1 cellular context compared by ENCODE assay signal in the genomic region with DNA sequence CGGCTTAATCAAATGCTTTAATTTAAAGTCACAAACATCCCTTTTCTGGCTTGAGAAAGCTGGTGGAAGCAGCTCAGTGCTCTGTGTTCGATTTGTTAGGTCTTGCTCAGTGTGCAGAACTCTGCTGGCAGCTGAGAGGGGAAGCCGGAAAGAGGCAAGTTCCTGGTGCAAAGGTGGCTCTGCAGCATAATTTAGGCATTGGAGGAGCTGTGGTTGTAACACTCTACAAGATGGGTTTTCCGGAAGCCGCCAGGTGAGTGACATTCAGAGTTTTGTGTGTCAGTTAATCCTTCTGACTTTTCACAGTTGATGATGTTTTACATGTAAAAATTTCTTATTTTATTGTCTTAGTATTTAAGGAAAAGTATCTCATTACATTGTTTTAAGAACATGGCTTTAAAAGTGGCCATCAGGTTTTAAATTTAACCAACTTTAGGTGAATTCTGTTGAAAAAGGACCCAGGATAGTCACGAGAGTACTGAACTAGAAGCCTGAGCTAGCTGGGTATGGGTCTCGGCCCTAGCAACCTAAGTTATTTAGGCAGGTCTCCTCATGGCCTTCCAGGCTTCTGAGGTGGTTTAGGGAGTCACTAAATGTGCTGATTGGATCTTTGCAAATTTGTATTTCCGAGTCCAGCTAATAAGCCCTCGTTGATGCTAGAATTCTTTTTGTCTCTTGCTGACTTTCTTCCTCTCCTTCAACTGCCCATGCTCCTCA.
TF ChIP-seq lines count a peak whose summit lies in the region.

No MANE protein-coding gene starts in this region.

TF ChIP-seq in HepG2, 621 proteins besides CTCF, POLR2A, EP300 and RAD21 (continued from another document and continues in another):
- TF ChIP-seq, protein P1, sequence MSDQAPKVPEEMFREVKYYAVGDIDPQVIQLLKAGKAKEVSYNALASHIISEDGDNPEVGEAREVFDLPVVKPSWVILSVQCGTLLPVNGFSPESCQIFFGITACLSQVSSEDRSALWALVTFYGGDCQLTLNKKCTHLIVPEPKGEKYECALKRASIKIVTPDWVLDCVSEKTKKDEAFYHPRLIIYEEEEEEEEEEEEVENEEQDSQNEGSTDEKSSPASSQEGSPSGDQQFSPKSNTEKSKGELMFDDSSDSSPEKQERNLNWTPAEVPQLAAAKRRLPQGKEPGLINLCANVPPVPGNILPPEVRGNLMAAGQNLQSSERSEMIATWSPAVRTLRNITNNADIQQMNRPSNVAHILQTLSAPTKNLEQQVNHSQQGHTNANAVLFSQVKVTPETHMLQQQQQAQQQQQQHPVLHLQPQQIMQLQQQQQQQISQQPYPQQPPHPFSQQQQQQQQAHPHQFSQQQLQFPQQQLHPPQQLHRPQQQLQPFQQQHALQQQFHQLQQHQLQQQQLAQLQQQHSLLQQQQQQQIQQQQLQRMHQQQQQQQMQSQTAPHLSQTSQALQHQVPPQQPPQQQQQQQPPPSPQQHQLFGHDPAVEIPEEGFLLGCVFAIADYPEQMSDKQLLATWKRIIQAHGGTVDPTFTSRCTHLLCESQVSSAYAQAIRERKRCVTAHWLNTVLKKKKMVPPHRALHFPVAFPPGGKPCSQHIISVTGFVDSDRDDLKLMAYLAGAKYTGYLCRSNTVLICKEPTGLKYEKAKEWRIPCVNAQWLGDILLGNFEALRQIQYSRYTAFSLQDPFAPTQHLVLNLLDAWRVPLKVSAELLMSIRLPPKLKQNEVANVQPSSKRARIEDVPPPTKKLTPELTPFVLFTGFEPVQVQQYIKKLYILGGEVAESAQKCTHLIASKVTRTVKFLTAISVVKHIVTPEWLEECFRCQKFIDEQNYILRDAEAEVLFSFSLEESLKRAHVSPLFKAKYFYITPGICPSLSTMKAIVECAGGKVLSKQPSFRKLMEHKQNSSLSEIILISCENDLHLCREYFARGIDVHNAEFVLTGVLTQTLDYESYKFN (CRISPR knock-in tag; conservative IDR thresholded peaks at IDR 0.05): peak; percentile 76
- TF ChIP-seq NAIF1 (CRISPR knock-in tag; IDR thresholded peaks at IDR 0.05; ENCODE audit: borderline replicate concordance) (no peak), ZFP37 (CRISPR knock-in tag; IDR thresholded peaks at IDR 0.05; ENCODE audit: borderline replicate concordance) (no peak), ZGPAT (CRISPR knock-in tag; IDR thresholded peaks at IDR 0.05) (peak; percentile 79), ASH2L (IDR thresholded peaks at IDR 0.05; ENCODE audit: insufficient read length, low read depth, low read length) (peak; percentile 42), ZNF546 (CRISPR knock-in tag; conservative IDR thresholded peaks at IDR 0.05) (no peak), ETV6 (CRISPR knock-in tag; conservative IDR thresholded peaks at IDR 0.05) (0 out of 2 replicates have a peak, but pooled peaks have one; percentile 33), ZNF782 (CRISPR knock-in tag; IDR thresholded peaks at IDR 0.05; ENCODE audit: borderline replicate concordance) (no peak), ZNF605 (CRISPR knock-in tag; IDR thresholded peaks at IDR 0.05) (no peak), ZNF792 (CRISPR knock-in tag; IDR thresholded peaks at IDR 0.05) (0 out of 2 replicates have a peak, but pooled peaks have one; percentile 46), ZFP90 (CRISPR knock-in tag; IDR thresholded peaks at IDR 0.05; ENCODE audit: borderline replicate concordance) (no peak), ZNF205 (CRISPR knock-in tag; IDR thresholded peaks at IDR 0.05) (peak; percentile 56; the same call in 1 of the 2 replicates), REXO4 (CRISPR knock-in tag; IDR thresholded peaks at IDR 0.05; ENCODE audit: borderline replicate concordance) (no peak), SP4 (CRISPR knock-in tag; IDR thresholded peaks at IDR 0.05) (peak; percentile 50; the same call in 1 of the 2 replicates), ZNF800 (CRISPR knock-in tag; IDR thresholded peaks at IDR 0.05) (no peak), ZNF839 (CRISPR knock-in tag; IDR thresholded peaks at IDR 0.05; ENCODE audit: borderline replicate concordance) (no peak), NKX3-1 (CRISPR knock-in tag; IDR thresholded peaks at IDR 0.05) (no peak), ZNF441 (CRISPR knock-in tag; IDR thresholded peaks at IDR 0.05; ENCODE audit: borderline replicate concordance) (no peak), SSRP1 (CRISPR knock-in tag; IDR thresholded peaks at IDR 0.05) (no peak), ZBTB26 (CRISPR knock-in tag; IDR thresholded peaks at IDR 0.05; ENCODE audit: borderline replicate concordance) (peak; percentile 35; the same call in 1 of the 2 replicates), MAFF (IDR thresholded peaks at IDR 0.05; ENCODE audit: low read depth, low read length) (peak; percentile 69), ZNF644 (CRISPR knock-in tag; IDR thresholded peaks at IDR 0.05; ENCODE audit: low read depth) (peak; percentile 50; the same call in 1 of the 2 replicates), ZNF274 (CRISPR knock-in tag; IDR thresholded peaks at IDR 0.05) (no peak), SALL1 (CRISPR knock-in tag; IDR thresholded peaks at IDR 0.05) (peak; percentile 80), CHCHD3 (CRISPR knock-in tag; IDR thresholded peaks at IDR 0.05) (no peak), KIAA2018 (CRISPR knock-in tag; IDR thresholded peaks at IDR 0.05; ENCODE audit: borderline replicate concordance) (no peak), AGO1 (IDR thresholded peaks at IDR 0.05; ENCODE audit: low read depth, low read length, poor library complexity, severe bottlenecking) (no peak)
- TF ChIP-seq, protein P2, sequence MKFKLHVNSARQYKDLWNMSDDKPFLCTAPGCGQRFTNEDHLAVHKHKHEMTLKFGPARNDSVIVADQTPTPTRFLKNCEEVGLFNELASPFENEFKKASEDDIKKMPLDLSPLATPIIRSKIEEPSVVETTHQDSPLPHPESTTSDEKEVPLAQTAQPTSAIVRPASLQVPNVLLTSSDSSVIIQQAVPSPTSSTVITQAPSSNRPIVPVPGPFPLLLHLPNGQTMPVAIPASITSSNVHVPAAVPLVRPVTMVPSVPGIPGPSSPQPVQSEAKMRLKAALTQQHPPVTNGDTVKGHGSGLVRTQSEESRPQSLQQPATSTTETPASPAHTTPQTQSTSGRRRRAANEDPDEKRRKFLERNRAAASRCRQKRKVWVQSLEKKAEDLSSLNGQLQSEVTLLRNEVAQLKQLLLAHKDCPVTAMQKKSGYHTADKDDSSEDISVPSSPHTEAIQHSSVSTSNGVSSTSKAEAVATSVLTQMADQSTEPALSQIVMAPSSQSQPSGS (CRISPR knock-in tag; IDR thresholded peaks at IDR 0.05): peak; percentile 65; the same call in 1 of the 2 replicates
- TF ChIP-seq, protein P3, sequence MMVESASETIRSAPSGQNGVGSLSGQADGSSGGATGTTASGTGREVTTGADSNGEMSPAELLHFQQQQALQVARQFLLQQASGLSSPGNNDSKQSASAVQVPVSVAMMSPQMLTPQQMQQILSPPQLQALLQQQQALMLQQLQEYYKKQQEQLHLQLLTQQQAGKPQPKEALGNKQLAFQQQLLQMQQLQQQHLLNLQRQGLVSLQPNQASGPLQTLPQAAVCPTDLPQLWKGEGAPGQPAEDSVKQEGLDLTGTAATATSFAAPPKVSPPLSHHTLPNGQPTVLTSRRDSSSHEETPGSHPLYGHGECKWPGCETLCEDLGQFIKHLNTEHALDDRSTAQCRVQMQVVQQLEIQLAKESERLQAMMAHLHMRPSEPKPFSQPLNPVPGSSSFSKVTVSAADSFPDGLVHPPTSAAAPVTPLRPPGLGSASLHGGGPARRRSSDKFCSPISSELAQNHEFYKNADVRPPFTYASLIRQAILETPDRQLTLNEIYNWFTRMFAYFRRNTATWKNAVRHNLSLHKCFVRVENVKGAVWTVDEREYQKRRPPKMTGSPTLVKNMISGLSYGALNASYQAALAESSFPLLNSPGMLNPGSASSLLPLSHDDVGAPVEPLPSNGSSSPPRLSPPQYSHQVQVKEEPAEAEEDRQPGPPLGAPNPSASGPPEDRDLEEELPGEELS (CRISPR knock-in tag; IDR thresholded peaks at IDR 0.05): peak; percentile 45; the same call in 1 of the 2 replicates
- TF ChIP-seq, protein P4, sequence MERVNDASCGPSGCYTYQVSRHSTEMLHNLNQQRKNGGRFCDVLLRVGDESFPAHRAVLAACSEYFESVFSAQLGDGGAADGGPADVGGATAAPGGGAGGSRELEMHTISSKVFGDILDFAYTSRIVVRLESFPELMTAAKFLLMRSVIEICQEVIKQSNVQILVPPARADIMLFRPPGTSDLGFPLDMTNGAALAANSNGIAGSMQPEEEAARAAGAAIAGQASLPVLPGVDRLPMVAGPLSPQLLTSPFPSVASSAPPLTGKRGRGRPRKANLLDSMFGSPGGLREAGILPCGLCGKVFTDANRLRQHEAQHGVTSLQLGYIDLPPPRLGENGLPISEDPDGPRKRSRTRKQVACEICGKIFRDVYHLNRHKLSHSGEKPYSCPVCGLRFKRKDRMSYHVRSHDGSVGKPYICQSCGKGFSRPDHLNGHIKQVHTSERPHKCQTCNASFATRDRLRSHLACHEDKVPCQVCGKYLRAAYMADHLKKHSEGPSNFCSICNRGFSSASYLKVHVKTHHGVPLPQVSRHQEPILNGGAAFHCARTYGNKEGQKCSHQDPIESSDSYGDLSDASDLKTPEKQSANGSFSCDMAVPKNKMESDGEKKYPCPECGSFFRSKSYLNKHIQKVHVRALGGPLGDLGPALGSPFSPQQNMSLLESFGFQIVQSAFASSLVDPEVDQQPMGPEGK (CRISPR knock-in tag; IDR thresholded peaks at IDR 0.05): peak; percentile 55
